In genomic region chr2:222805591-222806304, GRCh38 we compare ENCODE assay signal across 11 cellular contexts. TPM values are rescaled to one million over a fixed set of nuclear protein-coding genes. Genes with fewer than 3 reads are reported as not detected.
DNase-seq lines count a peak whose midpoint lies in the region; ATAC-seq and TF ChIP-seq lines count a peak whose summit lies in the region.
"Had no signal": no experiment of that assay in that cellular context is flagged by ENCODE, and none has a peak within 500 bp of the region (broad histone marks: within the 10 kb centered on the region; RNA-seq: fewer than 3 reads in every experiment).

No MANE protein-coding gene starts in this region.

- ATAC-seq in left ventricle myocardium superior (peak; percentile 97), HG02973 (IDR thresholded peaks at IDR 0.05; ENCODE audit: unreplicated experiment) (no peak)
- ATAC-seq: activated naive CD4-positive, alpha-beta T cell treated with anti-CD3 and anti-CD28 coated beads, Interleukin-2, amount 50 U/mL, for 72 hours had no signal

- H3K4me3 ChIP-seq in lower leg skin (ENCODE audit: low read depth, poor library complexity, severe bottlenecking), result no peak overlapping the region
- H3K4me3 ChIP-seq: coronary artery had no signal

- no peak for TF ChIP-seq POLR2A in lower leg skin (IDR thresholded peaks at IDR 0.05)

- DNase-seq in NAMALWA (ENCODE audit: low spot score) (peak; percentile 19), left ventricle myocardium superior (no peak), renal cortical epithelial cell (ENCODE audit: low read depth) (peak; percentile 50), GM19238 (ENCODE audit: insufficient read length, low spot score) (no peak), lower leg skin (ENCODE audit: low spot score in 2 of 2) (no peak)
- DNase-seq: activated CD4-positive, alpha-beta memory T cell treated with anti-CD3 and anti-CD28 coated beads, Interleukin-2, amount 10 ng/mL, durations not matched to agents 7 days and 5 days; stimulated activated CD4-positive, alpha-beta T cell treated with anti-CD3 and anti-CD28 coated beads, Interleukin-15, amount 100 ng/mL, for 24 hours had no signal

- TF ChIP-seq CTCF in VCaP (conservative IDR thresholded peaks at IDR 0.05) (no peak), lower leg skin (IDR thresholded peaks at IDR 0.05) (no peak)

- H3K27ac ChIP-seq in VCaP, result peak overlapping the region; percentile 46; the same call in 1 of the 2 replicates
- H3K27ac ChIP-seq: coronary artery had no signal

- 41 to 46% methylated on average over 8 of the region's 8 CpGs for WGBS in lower leg skin, 2 donors

- intact Hi-C loops in left ventricle myocardium superior (cut with micrococcal nuclease) (no loop called here), lower leg skin (cut with DNase I; ENCODE audit: low total_unique reads) (no loop called here)

RNA-seq across cellular contexts. Expression of gene ACSL3, which starts 55.1 kb away (rescaled TPM):
- total RNA-seq in left ventricle myocardium superior (48.8 TPM), renal cortical epithelial cell (65.8 and 150 TPM in 2 replicates), lower leg skin (100 to 1,000 TPM in 1 of 4 donors, 10 to 100 TPM in 3; 32.6 to 132 (median 69.6) TPM)

Comparison
In these comparisons a context has a peak if more than half of its experiments do, and no peak if none do; other contexts are left out.
1. DNase-seq: peak in NAMALWA (single experiment) and renal cortical epithelial cell (single experiment); none in left ventricle myocardium superior (single experiment), GM19238 (single experiment) and lower leg skin (0 of 2).